Comparison of ENCODE assay signal across 1 cellular context in the genomic region with DNA sequence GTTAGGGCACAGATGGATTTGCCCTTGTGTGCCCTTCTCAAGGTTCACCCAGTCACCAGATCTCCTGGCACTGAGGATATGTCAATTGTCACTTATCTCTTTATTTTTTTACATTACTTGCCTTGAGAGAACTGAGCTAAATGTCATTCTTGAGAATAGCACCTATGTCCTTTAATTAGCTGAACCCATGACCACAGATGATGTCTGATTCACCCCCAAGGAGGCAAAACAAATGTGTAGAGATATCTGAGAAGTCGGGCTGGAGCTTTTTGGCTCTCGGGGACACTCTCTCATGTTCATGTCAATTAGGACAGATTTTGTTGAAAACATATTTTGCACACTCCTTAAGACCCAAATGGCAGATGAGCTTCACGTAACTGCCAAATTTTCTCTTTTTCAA.
TF ChIP-seq lines count a peak whose summit lies in the region.

No MANE protein-coding gene starts in this region.

TF ChIP-seq in GM12878, 131 proteins besides CTCF, POLR2A, EP300 and RAD21 (continued from another document):
- TF ChIP-seq, protein P1, sequence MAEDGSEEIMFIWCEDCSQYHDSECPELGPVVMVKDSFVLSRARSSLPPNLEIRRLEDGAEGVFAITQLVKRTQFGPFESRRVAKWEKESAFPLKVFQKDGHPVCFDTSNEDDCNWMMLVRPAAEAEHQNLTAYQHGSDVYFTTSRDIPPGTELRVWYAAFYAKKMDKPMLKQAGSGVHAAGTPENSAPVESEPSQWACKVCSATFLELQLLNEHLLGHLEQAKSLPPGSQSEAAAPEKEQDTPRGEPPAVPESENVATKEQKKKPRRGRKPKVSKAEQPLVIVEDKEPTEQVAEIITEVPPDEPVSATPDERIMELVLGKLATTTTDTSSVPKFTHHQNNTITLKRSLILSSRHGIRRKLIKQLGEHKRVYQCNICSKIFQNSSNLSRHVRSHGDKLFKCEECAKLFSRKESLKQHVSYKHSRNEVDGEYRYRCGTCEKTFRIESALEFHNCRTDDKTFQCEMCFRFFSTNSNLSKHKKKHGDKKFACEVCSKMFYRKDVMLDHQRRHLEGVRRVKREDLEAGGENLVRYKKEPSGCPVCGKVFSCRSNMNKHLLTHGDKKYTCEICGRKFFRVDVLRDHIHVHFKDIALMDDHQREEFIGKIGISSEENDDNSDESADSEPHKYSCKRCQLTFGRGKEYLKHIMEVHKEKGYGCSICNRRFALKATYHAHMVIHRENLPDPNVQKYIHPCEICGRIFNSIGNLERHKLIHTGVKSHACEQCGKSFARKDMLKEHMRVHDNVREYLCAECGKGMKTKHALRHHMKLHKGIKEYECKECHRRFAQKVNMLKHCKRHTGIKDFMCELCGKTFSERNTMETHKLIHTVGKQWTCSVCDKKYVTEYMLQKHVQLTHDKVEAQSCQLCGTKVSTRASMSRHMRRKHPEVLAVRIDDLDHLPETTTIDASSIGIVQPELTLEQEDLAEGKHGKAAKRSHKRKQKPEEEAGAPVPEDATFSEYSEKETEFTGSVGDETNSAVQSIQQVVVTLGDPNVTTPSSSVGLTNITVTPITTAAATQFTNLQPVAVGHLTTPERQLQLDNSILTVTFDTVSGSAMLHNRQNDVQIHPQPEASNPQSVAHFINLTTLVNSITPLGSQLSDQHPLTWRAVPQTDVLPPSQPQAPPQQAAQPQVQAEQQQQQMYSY (CRISPR knock-in tag; IDR thresholded peaks at IDR 0.05), result no peak
- TF ChIP-seq, protein P2, sequence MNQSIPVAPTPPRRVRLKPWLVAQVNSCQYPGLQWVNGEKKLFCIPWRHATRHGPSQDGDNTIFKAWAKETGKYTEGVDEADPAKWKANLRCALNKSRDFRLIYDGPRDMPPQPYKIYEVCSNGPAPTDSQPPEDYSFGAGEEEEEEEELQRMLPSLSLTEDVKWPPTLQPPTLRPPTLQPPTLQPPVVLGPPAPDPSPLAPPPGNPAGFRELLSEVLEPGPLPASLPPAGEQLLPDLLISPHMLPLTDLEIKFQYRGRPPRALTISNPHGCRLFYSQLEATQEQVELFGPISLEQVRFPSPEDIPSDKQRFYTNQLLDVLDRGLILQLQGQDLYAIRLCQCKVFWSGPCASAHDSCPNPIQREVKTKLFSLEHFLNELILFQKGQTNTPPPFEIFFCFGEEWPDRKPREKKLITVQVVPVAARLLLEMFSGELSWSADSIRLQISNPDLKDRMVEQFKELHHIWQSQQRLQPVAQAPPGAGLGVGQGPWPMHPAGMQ (IDR thresholded peaks at IDR 0.05; ENCODE audit: borderline replicate concordance), result no peak
- TF ChIP-seq LARP7 (IDR thresholded peaks at IDR 0.05), result no peak
- 0 out of 2 replicates have a peak, but pooled peaks have one; percentile 9 for TF ChIP-seq NBN (IDR thresholded peaks at IDR 0.05)
- no peak for TF ChIP-seq HCFC1 (IDR thresholded peaks at IDR 0.05; ENCODE audit: low read length)
- TF ChIP-seq STAT1 (conservative IDR thresholded peaks at IDR 0.05), result no peak
- TF ChIP-seq SP1 (IDR thresholded peaks at IDR 0.05; ENCODE audit: low read depth, low read length), result no peak
- TF ChIP-seq RELA (IDR thresholded peaks at IDR 0.05; ENCODE audit: borderline replicate concordance, partially characterized antibody), result no peak
- TF ChIP-seq JUNB (IDR thresholded peaks at IDR 0.05), result no peak
- TF ChIP-seq SPI1 (IDR thresholded peaks at IDR 0.05; ENCODE audit: borderline replicate concordance, insufficient read depth, low read depth, low read length), result no peak
- TF ChIP-seq JUND (IDR thresholded peaks at IDR 0.05; ENCODE audit: low read depth, low read length), result no peak
- TF ChIP-seq CREB1 (IDR thresholded peaks at IDR 0.05; ENCODE audit: low read depth), result no peak
- TF ChIP-seq, protein P3, sequence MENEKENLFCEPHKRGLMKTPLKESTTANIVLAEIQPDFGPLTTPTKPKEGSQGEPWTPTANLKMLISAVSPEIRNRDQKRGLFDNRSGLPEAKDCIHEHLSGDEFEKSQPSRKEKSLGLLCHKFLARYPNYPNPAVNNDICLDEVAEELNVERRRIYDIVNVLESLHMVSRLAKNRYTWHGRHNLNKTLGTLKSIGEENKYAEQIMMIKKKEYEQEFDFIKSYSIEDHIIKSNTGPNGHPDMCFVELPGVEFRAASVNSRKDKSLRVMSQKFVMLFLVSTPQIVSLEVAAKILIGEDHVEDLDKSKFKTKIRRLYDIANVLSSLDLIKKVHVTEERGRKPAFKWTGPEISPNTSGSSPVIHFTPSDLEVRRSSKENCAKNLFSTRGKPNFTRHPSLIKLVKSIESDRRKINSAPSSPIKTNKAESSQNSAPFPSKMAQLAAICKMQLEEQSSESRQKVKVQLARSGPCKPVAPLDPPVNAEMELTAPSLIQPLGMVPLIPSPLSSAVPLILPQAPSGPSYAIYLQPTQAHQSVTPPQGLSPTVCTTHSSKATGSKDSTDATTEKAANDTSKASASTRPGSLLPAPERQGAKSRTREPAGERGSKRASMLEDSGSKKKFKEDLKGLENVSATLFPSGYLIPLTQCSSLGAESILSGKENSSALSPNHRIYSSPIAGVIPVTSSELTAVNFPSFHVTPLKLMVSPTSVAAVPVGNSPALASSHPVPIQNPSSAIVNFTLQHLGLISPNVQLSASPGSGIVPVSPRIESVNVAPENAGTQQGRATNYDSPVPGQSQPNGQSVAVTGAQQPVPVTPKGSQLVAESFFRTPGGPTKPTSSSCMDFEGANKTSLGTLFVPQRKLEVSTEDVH (IDR thresholded peaks at IDR 0.05; ENCODE audit: low read depth, partially characterized antibody), result no peak
- no peak for TF ChIP-seq STAT3 (IDR thresholded peaks at IDR 0.05; ENCODE audit: low read depth, low read length)
- no peak for TF ChIP-seq FOXK2 (IDR thresholded peaks at IDR 0.05)
- TF ChIP-seq ESRRA (IDR thresholded peaks at IDR 0.05; ENCODE audit: low read length), result no peak
- no peak for TF ChIP-seq ZNF24 (IDR thresholded peaks at IDR 0.05)
- TF ChIP-seq, protein P4, sequence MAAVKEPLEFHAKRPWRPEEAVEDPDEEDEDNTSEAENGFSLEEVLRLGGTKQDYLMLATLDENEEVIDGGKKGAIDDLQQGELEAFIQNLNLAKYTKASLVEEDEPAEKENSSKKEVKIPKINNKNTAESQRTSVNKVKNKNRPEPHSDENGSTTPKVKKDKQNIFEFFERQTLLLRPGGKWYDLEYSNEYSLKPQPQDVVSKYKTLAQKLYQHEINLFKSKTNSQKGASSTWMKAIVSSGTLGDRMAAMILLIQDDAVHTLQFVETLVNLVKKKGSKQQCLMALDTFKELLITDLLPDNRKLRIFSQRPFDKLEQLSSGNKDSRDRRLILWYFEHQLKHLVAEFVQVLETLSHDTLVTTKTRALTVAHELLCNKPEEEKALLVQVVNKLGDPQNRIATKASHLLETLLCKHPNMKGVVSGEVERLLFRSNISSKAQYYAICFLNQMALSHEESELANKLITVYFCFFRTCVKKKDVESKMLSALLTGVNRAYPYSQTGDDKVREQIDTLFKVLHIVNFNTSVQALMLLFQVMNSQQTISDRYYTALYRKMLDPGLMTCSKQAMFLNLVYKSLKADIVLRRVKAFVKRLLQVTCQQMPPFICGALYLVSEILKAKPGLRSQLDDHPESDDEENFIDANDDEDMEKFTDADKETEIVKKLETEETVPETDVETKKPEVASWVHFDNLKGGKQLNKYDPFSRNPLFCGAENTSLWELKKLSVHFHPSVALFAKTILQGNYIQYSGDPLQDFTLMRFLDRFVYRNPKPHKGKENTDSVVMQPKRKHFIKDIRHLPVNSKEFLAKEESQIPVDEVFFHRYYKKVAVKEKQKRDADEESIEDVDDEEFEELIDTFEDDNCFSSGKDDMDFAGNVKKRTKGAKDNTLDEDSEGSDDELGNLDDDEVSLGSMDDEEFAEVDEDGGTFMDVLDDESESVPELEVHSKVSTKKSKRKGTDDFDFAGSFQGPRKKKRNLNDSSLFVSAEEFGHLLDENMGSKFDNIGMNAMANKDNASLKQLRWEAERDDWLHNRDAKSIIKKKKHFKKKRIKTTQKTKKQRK (IDR thresholded peaks at IDR 0.05; ENCODE audit: low read depth, low read length), result no peak
- TF ChIP-seq CBX5 (IDR thresholded peaks at IDR 0.05; ENCODE audit: low read depth), result no peak
- no peak for TF ChIP-seq CBFB (IDR thresholded peaks at IDR 0.05; ENCODE audit: low read depth)
- TF ChIP-seq, protein P5, sequence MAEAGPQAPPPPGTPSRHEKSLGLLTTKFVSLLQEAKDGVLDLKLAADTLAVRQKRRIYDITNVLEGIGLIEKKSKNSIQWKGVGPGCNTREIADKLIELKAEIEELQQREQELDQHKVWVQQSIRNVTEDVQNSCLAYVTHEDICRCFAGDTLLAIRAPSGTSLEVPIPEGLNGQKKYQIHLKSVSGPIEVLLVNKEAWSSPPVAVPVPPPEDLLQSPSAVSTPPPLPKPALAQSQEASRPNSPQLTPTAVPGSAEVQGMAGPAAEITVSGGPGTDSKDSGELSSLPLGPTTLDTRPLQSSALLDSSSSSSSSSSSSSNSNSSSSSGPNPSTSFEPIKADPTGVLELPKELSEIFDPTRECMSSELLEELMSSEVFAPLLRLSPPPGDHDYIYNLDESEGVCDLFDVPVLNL (IDR thresholded peaks at IDR 0.05; ENCODE audit: low read depth, low read length), result no peak
- no peak for TF ChIP-seq SRF (IDR thresholded peaks at IDR 0.05; ENCODE audit: low read depth in 2 of 2, low read length in 2 of 2)
- TF ChIP-seq HDGF (IDR thresholded peaks at IDR 0.05), result no peak
- TF ChIP-seq, protein P6, sequence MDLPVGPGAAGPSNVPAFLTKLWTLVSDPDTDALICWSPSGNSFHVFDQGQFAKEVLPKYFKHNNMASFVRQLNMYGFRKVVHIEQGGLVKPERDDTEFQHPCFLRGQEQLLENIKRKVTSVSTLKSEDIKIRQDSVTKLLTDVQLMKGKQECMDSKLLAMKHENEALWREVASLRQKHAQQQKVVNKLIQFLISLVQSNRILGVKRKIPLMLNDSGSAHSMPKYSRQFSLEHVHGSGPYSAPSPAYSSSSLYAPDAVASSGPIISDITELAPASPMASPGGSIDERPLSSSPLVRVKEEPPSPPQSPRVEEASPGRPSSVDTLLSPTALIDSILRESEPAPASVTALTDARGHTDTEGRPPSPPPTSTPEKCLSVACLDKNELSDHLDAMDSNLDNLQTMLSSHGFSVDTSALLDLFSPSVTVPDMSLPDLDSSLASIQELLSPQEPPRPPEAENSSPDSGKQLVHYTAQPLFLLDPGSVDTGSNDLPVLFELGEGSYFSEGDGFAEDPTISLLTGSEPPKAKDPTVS (IDR thresholded peaks at IDR 0.05; ENCODE audit: low read depth, low read length), result no peak
- TF ChIP-seq HDAC2 (IDR thresholded peaks at IDR 0.05), result no peak
- no peak for TF ChIP-seq BHLHE40 (IDR thresholded peaks at IDR 0.05; ENCODE audit: borderline replicate concordance in 1 of 2, low read depth in 2 of 2, low read length in 1 of 2)
- TF ChIP-seq ZNF274 (IDR thresholded peaks at IDR 0.05; ENCODE audit: insufficient read depth, insufficient read length), result no peak
- TF ChIP-seq KLF5 (IDR thresholded peaks at IDR 0.05; ENCODE audit: partially characterized antibody), result no peak
- TF ChIP-seq, protein P7, sequence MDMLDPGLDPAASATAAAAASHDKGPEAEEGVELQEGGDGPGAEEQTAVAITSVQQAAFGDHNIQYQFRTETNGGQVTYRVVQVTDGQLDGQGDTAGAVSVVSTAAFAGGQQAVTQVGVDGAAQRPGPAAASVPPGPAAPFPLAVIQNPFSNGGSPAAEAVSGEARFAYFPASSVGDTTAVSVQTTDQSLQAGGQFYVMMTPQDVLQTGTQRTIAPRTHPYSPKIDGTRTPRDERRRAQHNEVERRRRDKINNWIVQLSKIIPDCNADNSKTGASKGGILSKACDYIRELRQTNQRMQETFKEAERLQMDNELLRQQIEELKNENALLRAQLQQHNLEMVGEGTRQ (IDR thresholded peaks at IDR 0.05; ENCODE audit: borderline replicate concordance, low read depth, low read length), result no peak
- no peak for TF ChIP-seq RUNX3 (IDR thresholded peaks at IDR 0.05; ENCODE audit: low read length)
- TF ChIP-seq, protein P8, sequence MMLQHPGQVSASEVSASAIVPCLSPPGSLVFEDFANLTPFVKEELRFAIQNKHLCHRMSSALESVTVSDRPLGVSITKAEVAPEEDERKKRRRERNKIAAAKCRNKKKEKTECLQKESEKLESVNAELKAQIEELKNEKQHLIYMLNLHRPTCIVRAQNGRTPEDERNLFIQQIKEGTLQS (IDR thresholded peaks at IDR 0.05; ENCODE audit: borderline replicate concordance, extremely low read depth, low read depth, low read length), result no peak
- no peak for TF ChIP-seq SREBF2 (IDR thresholded peaks at IDR 0.05; ENCODE audit: low read length)
- TF ChIP-seq GATAD2B (conservative IDR thresholded peaks at IDR 0.05; ENCODE audit: low read depth), result no peak; the same call in 1 of the 2 replicates
